In genomic region chr3:47512416-47513124, GRCh38 we compare ENCODE assay signal across 2 cellular contexts.
TF ChIP-seq lines count a peak whose summit lies in the region.

No MANE protein-coding gene starts in this region.

TF ChIP-seq in GM23338, 12 proteins besides CTCF, POLR2A, EP300 and RAD21:
- no peak for TF ChIP-seq ZNF331 (CRISPR knock-in tag; IDR thresholded peaks at IDR 0.05; ENCODE audit: low read depth)
- no peak for TF ChIP-seq CREB1 (CRISPR knock-in tag; IDR thresholded peaks at IDR 0.05; ENCODE audit: low read depth)
- no peak for TF ChIP-seq EZH2phosphoT487 (IDR thresholded peaks at IDR 0.05; ENCODE audit: unreplicated experiment)
- TF ChIP-seq JUNB (IDR thresholded peaks at IDR 0.05; ENCODE audit: unreplicated experiment), result no peak
- no peak for TF ChIP-seq EZH2 (IDR thresholded peaks at IDR 0.05; ENCODE audit: low read depth, unreplicated experiment)
- TF ChIP-seq, protein P1, sequence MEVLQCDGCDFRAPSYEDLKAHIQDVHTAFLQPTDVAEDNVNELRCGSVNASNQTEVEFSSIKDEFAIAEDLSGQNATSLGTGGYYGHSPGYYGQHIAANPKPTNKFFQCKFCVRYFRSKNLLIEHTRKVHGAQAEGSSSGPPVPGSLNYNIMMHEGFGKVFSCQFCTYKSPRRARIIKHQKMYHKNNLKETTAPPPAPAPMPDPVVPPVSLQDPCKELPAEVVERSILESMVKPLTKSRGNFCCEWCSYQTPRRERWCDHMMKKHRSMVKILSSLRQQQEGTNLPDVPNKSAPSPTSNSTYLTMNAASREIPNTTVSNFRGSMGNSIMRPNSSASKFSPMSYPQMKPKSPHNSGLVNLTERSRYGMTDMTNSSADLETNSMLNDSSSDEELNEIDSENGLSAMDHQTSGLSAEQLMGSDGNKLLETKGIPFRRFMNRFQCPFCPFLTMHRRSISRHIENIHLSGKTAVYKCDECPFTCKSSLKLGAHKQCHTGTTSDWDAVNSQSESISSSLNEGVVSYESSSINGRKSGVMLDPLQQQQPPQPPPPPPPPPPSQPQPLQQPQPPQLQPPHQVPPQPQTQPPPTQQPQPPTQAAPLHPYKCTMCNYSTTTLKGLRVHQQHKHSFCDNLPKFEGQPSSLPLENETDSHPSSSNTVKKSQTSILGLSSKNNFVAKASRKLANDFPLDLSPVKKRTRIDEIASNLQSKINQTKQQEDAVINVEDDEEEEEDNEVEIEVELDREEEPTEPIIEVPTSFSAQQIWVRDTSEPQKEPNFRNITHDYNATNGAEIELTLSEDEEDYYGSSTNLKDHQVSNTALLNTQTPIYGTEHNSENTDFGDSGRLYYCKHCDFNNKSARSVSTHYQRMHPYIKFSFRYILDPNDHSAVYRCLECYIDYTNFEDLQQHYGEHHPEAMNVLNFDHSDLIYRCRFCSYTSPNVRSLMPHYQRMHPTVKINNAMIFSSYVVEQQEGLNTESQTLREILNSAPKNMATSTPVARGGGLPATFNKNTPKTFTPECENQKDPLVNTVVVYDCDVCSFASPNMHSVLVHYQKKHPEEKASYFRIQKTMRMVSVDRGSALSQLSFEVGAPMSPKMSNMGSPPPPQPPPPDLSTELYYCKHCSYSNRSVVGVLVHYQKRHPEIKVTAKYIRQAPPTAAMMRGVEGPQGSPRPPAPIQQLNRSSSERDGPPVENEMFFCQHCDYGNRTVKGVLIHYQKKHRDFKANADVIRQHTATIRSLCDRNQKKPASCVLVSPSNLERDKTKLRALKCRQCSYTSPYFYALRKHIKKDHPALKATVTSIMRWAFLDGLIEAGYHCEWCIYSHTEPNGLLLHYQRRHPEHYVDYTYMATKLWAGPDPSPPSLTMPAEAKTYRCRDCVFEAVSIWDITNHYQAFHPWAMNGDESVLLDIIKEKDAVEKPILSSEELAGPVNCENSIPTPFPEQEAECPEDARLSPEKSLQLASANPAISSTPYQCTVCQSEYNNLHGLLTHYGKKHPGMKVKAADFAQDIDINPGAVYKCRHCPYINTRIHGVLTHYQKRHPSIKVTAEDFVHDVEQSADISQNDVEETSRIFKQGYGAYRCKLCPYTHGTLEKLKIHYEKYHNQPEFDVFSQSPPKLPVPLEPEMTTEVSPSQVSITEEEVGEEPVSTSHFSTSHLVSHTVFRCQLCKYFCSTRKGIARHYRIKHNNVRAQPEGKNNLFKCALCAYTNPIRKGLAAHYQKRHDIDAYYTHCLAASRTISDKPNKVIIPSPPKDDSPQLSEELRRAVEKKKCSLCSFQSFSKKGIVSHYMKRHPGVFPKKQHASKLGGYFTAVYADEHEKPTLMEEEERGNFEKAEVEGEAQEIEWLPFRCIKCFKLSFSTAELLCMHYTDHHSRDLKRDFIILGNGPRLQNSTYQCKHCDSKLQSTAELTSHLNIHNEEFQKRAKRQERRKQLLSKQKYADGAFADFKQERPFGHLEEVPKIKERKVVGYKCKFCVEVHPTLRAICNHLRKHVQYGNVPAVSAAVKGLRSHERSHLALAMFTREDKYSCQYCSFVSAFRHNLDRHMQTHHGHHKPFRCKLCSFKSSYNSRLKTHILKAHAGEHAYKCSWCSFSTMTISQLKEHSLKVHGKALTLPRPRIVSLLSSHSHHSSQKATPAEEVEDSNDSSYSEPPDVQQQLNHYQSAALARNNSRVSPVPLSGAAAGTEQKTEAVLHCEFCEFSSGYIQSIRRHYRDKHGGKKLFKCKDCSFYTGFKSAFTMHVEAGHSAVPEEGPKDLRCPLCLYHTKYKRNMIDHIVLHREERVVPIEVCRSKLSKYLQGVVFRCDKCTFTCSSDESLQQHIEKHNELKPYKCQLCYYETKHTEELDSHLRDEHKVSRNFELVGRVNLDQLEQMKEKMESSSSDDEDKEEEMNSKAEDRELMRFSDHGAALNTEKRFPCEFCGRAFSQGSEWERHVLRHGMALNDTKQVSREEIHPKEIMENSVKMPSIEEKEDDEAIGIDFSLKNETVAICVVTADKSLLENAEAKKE (CRISPR knock-in tag; IDR thresholded peaks at IDR 0.05), result no peak
- no peak for TF ChIP-seq STAT1 (IDR thresholded peaks at IDR 0.05; ENCODE audit: unreplicated experiment)
- TF ChIP-seq ETS1 (IDR thresholded peaks at IDR 0.05), result no peak
- TF ChIP-seq NANOG (IDR thresholded peaks at IDR 0.05; ENCODE audit: borderline replicate concordance), result no peak
- TF ChIP-seq ZNF114 (CRISPR knock-in tag; IDR thresholded peaks at IDR 0.05), result no peak
- TF ChIP-seq POLR2AphosphoS5 (IDR thresholded peaks at IDR 0.05; ENCODE audit: low read depth), result no peak
- no peak for TF ChIP-seq REST (IDR thresholded peaks at IDR 0.05; ENCODE audit: unreplicated experiment)

TF ChIP-seq in SK-N-SH, 30 proteins besides CTCF, POLR2A, EP300 and RAD21:
- TF ChIP-seq JUND (IDR thresholded peaks at IDR 0.05) (no peak), TAF1 (IDR thresholded peaks at IDR 0.05; ENCODE audit: borderline replicate concordance, low read depth, low read length) (0 out of 2 replicates have a peak, but pooled peaks have one; percentile 3), MXI1 (IDR thresholded peaks at IDR 0.05; ENCODE audit: low read depth, low read length) (peak; percentile 62; the same call in 1 of the 2 replicates), POLR2AphosphoS5 (IDR thresholded peaks at IDR 0.05; ENCODE audit: low read depth, low read length) (no peak; the same call in 1 of the 2 replicates), GABPA (IDR thresholded peaks at IDR 0.05; ENCODE audit: low read depth) (no peak), RXRA (IDR thresholded peaks at IDR 0.05; ENCODE audit: borderline replicate concordance, low read depth) (no peak), YY1 (IDR thresholded peaks at IDR 0.05; ENCODE audit: low read depth) (no peak; the same call in 1 of the 2 replicates), REST (IDR thresholded peaks at IDR 0.05; ENCODE audit: low read depth, low read length) (no peak)
- TF ChIP-seq, protein P2, sequence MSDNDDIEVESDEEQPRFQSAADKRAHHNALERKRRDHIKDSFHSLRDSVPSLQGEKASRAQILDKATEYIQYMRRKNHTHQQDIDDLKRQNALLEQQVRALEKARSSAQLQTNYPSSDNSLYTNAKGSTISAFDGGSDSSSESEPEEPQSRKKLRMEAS (IDR thresholded peaks at IDR 0.05; ENCODE audit: low read depth), result no peak
